ENCODE assay signal across 10 cellular contexts in genomic region chr3:192409838-192410683, GRCh38.
A peak's percentile ranks its signal among the peaks of the same experiment; 100 is the strongest.
DNase-seq lines count a peak whose midpoint lies in the region; ATAC-seq, FAIRE-seq and TF ChIP-seq lines count a peak whose summit lies in the region.
"Had no signal": no experiment of that assay in that cellular context is flagged by ENCODE, and none has a peak within 500 bp of the region (broad histone marks: within the 10 kb centered on the region; RNA-seq: fewer than 3 reads in every experiment).

No MANE protein-coding gene starts in this region.

- no peaks in the 10 kb centered on the region for H3K9me1 ChIP-seq in endothelial cell of umbilical vein (replicated peaks; ENCODE audit: control insufficient read depth, extremely low read depth, insufficient read depth, low read length)

- H3K36me3 ChIP-seq in endothelial cell of umbilical vein (ENCODE audit: control insufficient read depth in 2 of 2, extremely low read depth in 1 of 2, insufficient read depth in 2 of 2, low read length in 2 of 2) = no peaks in the 10 kb centered on the region

- no TSS peak for BruUV-seq in endothelial cell of umbilical vein (replicated peaks; lab: Mats Ljungman, UMichigan)

- H3K36me3 Mint-ChIP-seq in nephron (ENCODE audit: low read depth) = no peaks in the 10 kb centered on the region

- ATAC-seq in GM19025 (IDR thresholded peaks at IDR 0.05; ENCODE audit: low read depth, unreplicated experiment) (peak; percentile 47), GM19452 (IDR thresholded peaks at IDR 0.05; ENCODE audit: unreplicated experiment) (no peak), HG03469 (IDR thresholded peaks at IDR 0.05; ENCODE audit: unreplicated experiment) (no peak)

- H3K9me3 ChIP-seq in endothelial cell of umbilical vein (replicated peaks; ENCODE audit: control insufficient read depth, insufficient read depth, low read length) = no peaks in the 10 kb centered on the region

- H3K27me3 ChIP-seq in endothelial cell of umbilical vein (ENCODE audit: control insufficient read depth in 2 of 2, insufficient read depth in 2 of 2, low read length in 2 of 2) = peaks cover 0 to 3% of the 10 kb centered on the region in 2 experiments

- no peaks in the 10 kb centered on the region for H4K20me1 ChIP-seq in endothelial cell of umbilical vein (replicated peaks; ENCODE audit: control insufficient read depth, extremely low read depth, insufficient read depth, low read length)

- no peak for TF ChIP-seq POLR2A in endothelial cell of umbilical vein (IDR thresholded peaks at IDR 0.05; ENCODE audit: low read depth, low read length)

- H3K9ac ChIP-seq in endothelial cell of umbilical vein (replicated peaks; ENCODE audit: extremely low read depth, insufficient read depth, low read length) = peak overlapping the region; percentile 73

- intact Hi-C loops in endothelial cell of umbilical vein (cut with micrococcal nuclease) = loop anchor here (2.0 to 10.0 kb wide), 3 partner anchors 223 to 1175 kb away; no protein-coding TSS in a partner anchor

- H3K27ac ChIP-seq in endothelial cell of umbilical vein (ENCODE audit: insufficient read depth, low read depth, low read length) = no peak overlapping the region

- dilution Hi-C loops in endothelial cell of umbilical vein (cut with MboI; ENCODE audit: extremely low pct_ligation_motif_present, low sequenced_read_pairs) = no loop called here

- TF ChIP-seq CTCF in endothelial cell of umbilical vein (IDR thresholded peaks at IDR 0.05; ENCODE audit: extremely low read depth in 1 of 2, insufficient read depth in 1 of 2, low read depth in 1 of 2, low read length in 2 of 2) = peak in 1 of 2 donors; percentile 25
- TF ChIP-seq CTCF in nephron (IDR thresholded peaks at IDR 0.05; ENCODE audit: unreplicated experiment in 3 of 3) = peak in 1 of 3 experiments; percentile 27

- no peaks in the 10 kb centered on the region for H3K79me2 ChIP-seq in endothelial cell of umbilical vein (ENCODE audit: control insufficient read depth, insufficient read depth, low read length)

- POLR2A ChIA-PET in endothelial cell of umbilical vein (lab: Charles Lee) = interaction anchor here (0.7 kb wide), 1 partner anchor 295 kb away, joined by 9 read pairs; no protein-coding TSS in a partner anchor

- H3K27ac Mint-ChIP-seq in nephron = no peak overlapping the region
- H3K27ac Mint-ChIP-seq: stimulated activated naive CD8-positive, alpha-beta T cell treated with anti-CD3 and anti-CD28 coated beads, Interleukin-15, Interleukin-2, amounts not matched to agents 100 ng/mL and 50 ng/mL, for 24 hours had no signal

- DNase-seq in NCI-H1092 (lab: John Stamatoyannopoulos, UW) = peak; percentile 29
- DNase-seq in endothelial cell of umbilical vein (ENCODE audit: low read depth, low spot score) = peak; percentile 40
- no peak for DNase-seq in dedifferentiated amniotic fluid mesenchymal stem cell (ENCODE audit: extremely low spot score)
- no peak for DNase-seq in Kasumi-1 (lab: John Stamatoyannopoulos, UW)

- H3K27me3 Mint-ChIP-seq in nephron (ENCODE audit: low read depth) = peaks cover 83% of the 10 kb centered on the region

- H3K4me1 ChIP-seq in endothelial cell of umbilical vein (ENCODE audit: control insufficient read depth, extremely low read depth, insufficient read depth, low read length) = peaks cover 20% of the 10 kb centered on the region

- peaks cover 11% of the 10 kb centered on the region for H3K4me1 Mint-ChIP-seq in nephron
- H3K4me1 Mint-ChIP-seq: central memory CD8-positive, alpha-beta T cell had no signal

- no peaks in the 10 kb centered on the region for H3K9me3 Mint-ChIP-seq in nephron
- H3K9me3 Mint-ChIP-seq: stimulated activated naive CD8-positive, alpha-beta T cell treated with anti-CD3 and anti-CD28 coated beads, Interleukin-15, Interleukin-2, amounts not matched to agents 100 ng/mL and 50 ng/mL, for 24 hours had no signal

- peak; percentile 70 for FAIRE-seq in endothelial cell of umbilical vein (lab: Jason Lieb, UNC)

- H3K4me3 Mint-ChIP-seq in nephron = peak overlapping the region; percentile 73 to 79 (median 76)
- H3K4me3 Mint-ChIP-seq: central memory CD8-positive, alpha-beta T cell; stimulated activated naive CD8-positive, alpha-beta T cell treated with anti-CD3 and anti-CD28 coated beads, Interleukin-15, Interleukin-2, amounts not matched to agents 100 ng/mL and 50 ng/mL, for 24 hours had no signal

- H3K4me3 ChIP-seq in endothelial cell of umbilical vein (replicated peaks in 1 of 3; ENCODE audit: insufficient read depth in 1 of 3, low read depth in 1 of 3, low read length in 3 of 3) = peak overlapping the region; percentile 51 to 78 (median 63)

- peak overlapping the region; percentile 74 for H2AFZ ChIP-seq in endothelial cell of umbilical vein (ENCODE audit: low read depth, low read length)

- H3K4me2 ChIP-seq in endothelial cell of umbilical vein (ENCODE audit: insufficient read depth, low read length) = peak overlapping the region; percentile 83

- CTCF ChIA-PET in endothelial cell of umbilical vein (lab: Charles Lee) = interaction anchor here (1.0 to 4.6 kb wide), 4 partner anchors 13 to 105 kb away, joined by 3 to 48 read pairs (median 7); no protein-coding TSS in a partner anchor

TF ChIP-seq in endothelial cell of umbilical vein, 7 proteins besides CTCF, POLR2A, EP300 and RAD21:
- TF ChIP-seq EZH2 (IDR thresholded peaks at IDR 0.05; ENCODE audit: borderline replicate concordance, low read depth, low read length, severe bottlenecking) (no peak), MAX (IDR thresholded peaks at IDR 0.05; ENCODE audit: insufficient read depth, insufficient read length) (no peak), FOS (IDR thresholded peaks at IDR 0.05; ENCODE audit: borderline replicate concordance, insufficient read depth, low read length) (no peak), JUN (IDR thresholded peaks at IDR 0.05; ENCODE audit: borderline replicate concordance, insufficient read depth, insufficient read length, low read depth) (no peak), GATA2 (IDR thresholded peaks at IDR 0.05; ENCODE audit: insufficient read depth, insufficient read length, low read depth, low read length) (no peak), MYC (IDR thresholded peaks at IDR 0.05; ENCODE audit: low read depth, low read length) (no peak), POLR2AphosphoS5 (IDR thresholded peaks at IDR 0.05; ENCODE audit: insufficient read depth, low read depth, low read length) (no peak)

Comparison
In these comparisons a context has a peak if more than half of its experiments do, and no peak if none do; other contexts are left out.
1. DNase-seq: peak in NCI-H1092 (single experiment) and endothelial cell of umbilical vein (single experiment); none in dedifferentiated amniotic fluid mesenchymal stem cell (single experiment) and Kasumi-1 (0 of 2).